19 cellular contexts compared by ENCODE assay signal in genomic region chr14:38442208-38442607, GRCh38.
"Had no signal": no experiment of that assay in that cellular context is flagged by ENCODE, and none has a peak within 500 bp of the region (broad histone marks: within the 10 kb centered on the region; RNA-seq: fewer than 3 reads in every experiment).

No MANE protein-coding gene starts in this region.

- ATAC-seq: activated T-cell treated with anti-CD3 and anti-CD28 coated beads, Interleukin-2, amount 50 U/mL, for 4 hours; gastroesophageal sphincter; natural killer cell treated with Interleukin-12 subunit alpha and Interleukin-12 subunit beta and Interleukin-15 and Interleukin-18, amount 100 ng/mL, for 72 hours had no signal

- FAIRE-seq: endometrium, TTC549 had no signal

- H3K27me3 ChIP-seq: gastroesophageal sphincter, sigmoid colon, transverse colon had no signal

- H3K27ac Mint-ChIP-seq: activated CD4-positive, alpha-beta memory T cell treated with anti-CD3 and anti-CD28 coated beads for 36 hours; activated naive CD8-positive, alpha-beta T cell; immature natural killer cell; memory B cell; natural killer cell treated with Interleukin-12 subunit alpha and Interleukin-12 subunit beta and Interleukin-15 and Interleukin-18, amount 100 ng/mL, for 72 hours; progenitor cell of endocrine pancreas had no signal

- H3K36me3 Mint-ChIP-seq: activated naive CD8-positive, alpha-beta T cell; immature natural killer cell; memory B cell had no signal

- H3K27ac ChIP-seq: gastroesophageal sphincter, sigmoid colon, transverse colon had no signal

- H3K27me3 Mint-ChIP-seq: activated CD4-positive, alpha-beta memory T cell treated with anti-CD3 and anti-CD28 coated beads for 36 hours; activated naive CD8-positive, alpha-beta T cell; memory B cell; natural killer cell treated with Interleukin-12 subunit alpha and Interleukin-12 subunit beta and Interleukin-15 and Interleukin-18, amount 100 ng/mL, for 72 hours; progenitor cell of endocrine pancreas had no signal

- H3K36me3 ChIP-seq: gastroesophageal sphincter, sigmoid colon, transverse colon had no signal

- H3K4me3 Mint-ChIP-seq: activated CD4-positive, alpha-beta memory T cell treated with anti-CD3 and anti-CD28 coated beads for 36 hours; activated naive CD8-positive, alpha-beta T cell; activated T-cell treated with anti-CD3 and anti-CD28 coated beads, Interleukin-2, amount 50 U/mL, for 4 hours; immature natural killer cell; memory B cell; natural killer cell treated with Interleukin-12 subunit alpha and Interleukin-12 subunit beta and Interleukin-15 and Interleukin-18, amount 100 ng/mL, for 72 hours had no signal

- H3K4me3 ChIP-seq: gastroesophageal sphincter, sigmoid colon, transverse colon had no signal

- H3K4me1 ChIP-seq: gastroesophageal sphincter, sigmoid colon, transverse colon had no signal

- DNase-seq: activated CD4-positive, alpha-beta memory T cell treated with anti-CD3 and anti-CD28 coated beads for 36 hours; activated CD4-positive, alpha-beta T cell treated with anti-CD3 and anti-CD28 coated beads for 1 hour; activated gamma-delta T cell; activated T-cell treated with anti-CD3 and anti-CD28 coated beads, Interleukin-2, amount 50 U/mL, for 4 hours; hypothalamus; immature natural killer cell; occipital lobe; sigmoid colon; stimulated activated CD4-positive, alpha-beta T cell treated with anti-CD3 and anti-CD28 coated beads, Interleukin-12 subunit alpha, Interleukin-12 subunit beta, amount 100 ng/mL, for 4 hours; stimulated activated naive CD4-positive, alpha-beta T cell; substantia nigra; transverse colon had no signal

- H3K4me1 Mint-ChIP-seq: immature natural killer cell, memory B cell had no signal
